13 cellular contexts compared by ENCODE assay signal in genomic region chr6:122753688-122754056, GRCh38. TPM values are rescaled to one million over a fixed set of nuclear protein-coding genes. Genes with fewer than 3 reads are reported as not detected.
DNase-seq lines count a peak whose midpoint lies in the region; ATAC-seq and TF ChIP-seq lines count a peak whose summit lies in the region.
"Had no signal": no experiment of that assay in that cellular context is flagged by ENCODE, and none has a peak within 500 bp of the region (broad histone marks: within the 10 kb centered on the region; RNA-seq: fewer than 3 reads in every experiment).

No MANE protein-coding gene starts in this region.

- H3K4me2 ChIP-seq in osteoblast (ENCODE audit: insufficient read depth, low read length): peak overlapping the region; percentile 70

- no peaks in the 10 kb centered on the region for H3K27me3 Mint-ChIP-seq in activated CD8-positive, alpha-beta T cell treated with anti-CD3 and anti-CD28 coated beads, Interleukin-2, amount 10 ng/mL, durations not matched to agents 7 days and 5 days (ENCODE audit: low read depth)
- H3K27me3 Mint-ChIP-seq: activated naive CD8-positive, alpha-beta T cell treated with anti-CD3 and anti-CD28 coated beads for 36 hours had no signal

- ATAC-seq in activated CD8-positive, alpha-beta T cell treated with anti-CD3 and anti-CD28 coated beads, Interleukin-2, amount 10 ng/mL, durations not matched to agents 7 days and 5 days: no peak
- no peak for ATAC-seq in HG03565 (IDR thresholded peaks at IDR 0.05; ENCODE audit: unreplicated experiment)

- TF ChIP-seq EP300 in sigmoid colon (IDR thresholded peaks at IDR 0.05): no peak

- POLR2A ChIA-PET in activated CD8-positive, alpha-beta T cell treated with anti-CD3 and anti-CD28 coated beads, Interleukin-2, amount 10 ng/mL, durations not matched to agents 7 days and 5 days (lab: Charles Lee): no interaction called here

- no peaks in the 10 kb centered on the region for H4K20me1 ChIP-seq in osteoblast (ENCODE audit: insufficient read depth, low read length)

- H3K4me1 Mint-ChIP-seq in activated CD8-positive, alpha-beta T cell treated with anti-CD3 and anti-CD28 coated beads, Interleukin-2, amount 10 ng/mL, durations not matched to agents 7 days and 5 days (ENCODE audit: low read depth): peaks cover 29% of the 10 kb centered on the region

- H3K9me3 ChIP-seq in osteoblast (ENCODE audit: low read depth, low read length) (no peaks in the 10 kb centered on the region), sigmoid colon (no peaks in the 10 kb centered on the region)

- 59 to 70% methylated on average over 5 of the region's 5 CpGs for WGBS in sigmoid colon, 2 donors

- no peak for TF ChIP-seq POLR2A in sigmoid colon (IDR thresholded peaks at IDR 0.05)

- H3K27me3 ChIP-seq in osteoblast (ENCODE audit: insufficient read depth, low read length) (no peaks in the 10 kb centered on the region), sigmoid colon (no peaks in the 10 kb centered on the region)
- H3K27me3 ChIP-seq: SJCRH30 had no signal

- intact Hi-C loops in sigmoid colon (cut with DNase I): no loop called here

- peak; percentile 48 for DNase-seq in DMS 273 (lab: John Stamatoyannopoulos, UW; ENCODE audit: unreplicated experiment)
- peak; percentile 81 for DNase-seq in NCI-H2107 treated with DMSO at 0.1 percent for 48 hours (lab: John Stamatoyannopoulos, UW; ENCODE audit: unreplicated experiment)
- no peak for DNase-seq in osteoblast (ENCODE audit: insufficient read length, low spot score, missing footprints)
- DNase-seq in activated CD8-positive, alpha-beta T cell treated with anti-CD3 and anti-CD28 coated beads, Interleukin-2, amount 10 ng/mL, durations not matched to agents 7 days and 5 days: no peak
- no peak for DNase-seq in SIG-M5 (lab: John Stamatoyannopoulos, UW)
- DNase-seq in sigmoid colon: no peak
- DNase-seq: activated CD4-positive, alpha-beta T cell treated with anti-CD3 and anti-CD28 coated beads, Interleukin-2, amount 50 U/mL, for 4 hours; activated naive CD8-positive, alpha-beta T cell treated with anti-CD3 and anti-CD28 coated beads for 36 hours; effector memory CD4-positive, alpha-beta T cell; NCI-H345; SJCRH30 had no signal

- H2AFZ ChIP-seq in osteoblast (ENCODE audit: low read length): peak overlapping the region; percentile 54

- H3K4me3 ChIP-seq in osteoblast (ENCODE audit: insufficient read depth, low read length) (no peak overlapping the region), sigmoid colon (no peak overlapping the region)
- H3K4me3 ChIP-seq: SJCRH30 had no signal

- H3K9me3 Mint-ChIP-seq in activated CD8-positive, alpha-beta T cell treated with anti-CD3 and anti-CD28 coated beads, Interleukin-2, amount 10 ng/mL, durations not matched to agents 7 days and 5 days (ENCODE audit: insufficient read depth): no peaks in the 10 kb centered on the region

- H3K27ac ChIP-seq in cingulate gyrus (ENCODE audit: low read depth, low read length) (peak overlapping the region; percentile 57), osteoblast (ENCODE audit: low read depth, low read length) (no peak overlapping the region), sigmoid colon (no peak overlapping the region)
- H3K27ac ChIP-seq: SJCRH30 had no signal

- TF ChIP-seq CTCF in osteoblast (IDR thresholded peaks at IDR 0.05; ENCODE audit: extremely low read depth, low read depth, low read length) (no peak), sigmoid colon (IDR thresholded peaks at IDR 0.05) (no peak)

- H3K4me1 ChIP-seq in osteoblast (ENCODE audit: insufficient read depth, low read length) (no peaks in the 10 kb centered on the region), sigmoid colon (peaks cover 0 to 3% (median 0%) of the 10 kb centered on the region in 4 donors)

- no peaks in the 10 kb centered on the region for H3K79me2 ChIP-seq in osteoblast (ENCODE audit: insufficient read depth, low read length)

- no peak overlapping the region for H3K27ac Mint-ChIP-seq in activated CD8-positive, alpha-beta T cell treated with anti-CD3 and anti-CD28 coated beads, Interleukin-2, amount 10 ng/mL, durations not matched to agents 7 days and 5 days
- H3K27ac Mint-ChIP-seq: activated naive CD8-positive, alpha-beta T cell treated with anti-CD3 and anti-CD28 coated beads for 36 hours had no signal

- H3K4me3 Mint-ChIP-seq in activated CD8-positive, alpha-beta T cell treated with anti-CD3 and anti-CD28 coated beads, Interleukin-2, amount 10 ng/mL, durations not matched to agents 7 days and 5 days: no peak overlapping the region
- H3K4me3 Mint-ChIP-seq: activated naive CD8-positive, alpha-beta T cell treated with anti-CD3 and anti-CD28 coated beads for 36 hours had no signal

- CTCF ChIA-PET in activated CD8-positive, alpha-beta T cell treated with anti-CD3 and anti-CD28 coated beads, Interleukin-2, amount 10 ng/mL, durations not matched to agents 7 days and 5 days (lab: Charles Lee): interaction anchor here (1.6 kb wide), 1 partner anchor 36 kb away, joined by 4 read pairs; the partner anchor contains the start of gene SMPDL3A

- no peaks in the 10 kb centered on the region for H3K36me3 Mint-ChIP-seq in activated CD8-positive, alpha-beta T cell treated with anti-CD3 and anti-CD28 coated beads, Interleukin-2, amount 10 ng/mL, durations not matched to agents 7 days and 5 days (ENCODE audit: low read depth)

- H3K36me3 ChIP-seq in osteoblast (ENCODE audit: insufficient read depth, low read length) (no peaks in the 10 kb centered on the region), sigmoid colon (no peaks in the 10 kb centered on the region)
- H3K36me3 ChIP-seq: SJCRH30 had no signal

RNA-seq across cellular contexts. Expression of gene FABP7, which starts 25.8 kb away (rescaled TPM):
- total RNA-seq in osteoblast: not detected in 2 replicates
- not detected for total RNA-seq in activated CD8-positive, alpha-beta T cell treated with anti-CD3 and anti-CD28 coated beads, Interleukin-2, amount 10 ng/mL, durations not matched to agents 7 days and 5 days
- not detected for total RNA-seq in sigmoid colon
- polyA plus RNA-seq in sigmoid colon: not detected
- total RNA-seq: activated naive CD8-positive, alpha-beta T cell treated with anti-CD3 and anti-CD28 coated beads for 36 hours had no signal

RNA-seq across cellular contexts. Expression of gene SMPDL3A, which starts 35.4 kb away (rescaled TPM):
- 22.7 and 23.5 TPM in 2 replicates for total RNA-seq in osteoblast
- not detected for total RNA-seq in activated CD8-positive, alpha-beta T cell treated with anti-CD3 and anti-CD28 coated beads, Interleukin-2, amount 10 ng/mL, durations not matched to agents 7 days and 5 days
- 10 to 100 TPM in 2 of 4 donors, 1 to 10 TPM in 2; 6.4 to 11.9 (median 10.1) TPM for total RNA-seq in sigmoid colon
- polyA plus RNA-seq in sigmoid colon: 10 to 100 TPM; 36.1 to 91.3 (median 76.9) TPM

Comparison
In these comparisons a context has a peak if more than half of its experiments do, and no peak if none do; other contexts are left out.
1. DNase-seq: peak in DMS 273 (single experiment) and NCI-H2107 treated with DMSO at 0.1 percent for 48 hours (single experiment); none in osteoblast (single experiment), activated CD8-positive, alpha-beta T cell treated with anti-CD3 and anti-CD28 coated beads, Interleukin-2, amount 10 ng/mL, durations not matched to agents 7 days and 5 days (single experiment), SIG-M5 (single experiment) and sigmoid colon (single experiment).
2. RNA of gene SMPDL3A, which starts 35.4 kb away (total RNA-seq): 22.7 to 23.5 TPM in osteoblast and 6.4 to 11.9 TPM in sigmoid colon; not detected in activated CD8-positive, alpha-beta T cell treated with anti-CD3 and anti-CD28 coated beads, Interleukin-2, amount 10 ng/mL, durations not matched to agents 7 days and 5 days; every median in the first group is over 4 times any median in the second.